In the genomic region with DNA sequence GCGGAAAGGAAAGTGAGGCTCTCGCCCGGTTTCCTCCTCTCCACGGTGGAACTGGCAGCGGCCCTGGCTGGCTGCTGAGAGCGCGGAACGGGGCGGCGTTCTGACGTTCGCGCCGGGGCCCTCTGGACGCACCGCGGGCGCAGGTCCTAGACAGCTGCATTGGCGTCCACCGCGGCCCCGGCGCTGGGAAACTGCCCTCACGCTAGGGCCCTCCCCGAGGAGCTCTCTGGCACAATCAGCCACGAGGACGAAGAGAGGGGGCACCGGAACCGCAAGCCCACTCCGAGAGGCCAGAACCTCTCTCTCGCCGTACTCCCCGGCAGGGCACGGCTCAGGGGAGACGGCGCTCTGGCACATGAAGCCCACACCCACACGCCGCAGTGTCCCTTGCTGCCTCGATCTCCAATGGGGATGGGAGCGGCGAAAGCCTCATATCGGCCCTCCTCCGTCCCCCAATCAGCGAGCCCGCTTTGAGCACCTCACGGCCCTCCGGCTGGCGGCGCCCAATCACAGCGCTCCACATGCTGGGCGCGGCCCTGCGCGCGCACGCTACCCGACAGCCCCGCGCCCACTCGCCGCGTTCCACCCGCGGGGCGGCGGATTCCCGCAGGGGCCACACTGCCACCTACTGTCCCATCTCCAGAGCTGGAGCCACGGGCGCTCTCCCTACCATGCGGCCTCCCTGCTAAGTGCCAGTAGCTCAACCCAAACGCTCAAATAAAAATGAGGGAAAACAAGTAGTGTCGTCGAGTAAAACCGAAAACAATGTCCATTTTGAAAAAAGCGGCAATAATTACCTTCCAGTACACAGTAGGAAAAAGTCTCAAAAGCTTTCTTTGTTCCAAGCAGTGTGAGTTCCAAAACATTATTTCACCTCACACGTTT, we compare ENCODE assay signal across 8 cellular contexts. TPM values are rescaled to one million over a fixed set of nuclear protein-coding genes. Genes with fewer than 3 reads are reported as not detected.
DNase-seq lines count a peak whose midpoint lies in the region; ATAC-seq and TF ChIP-seq lines count a peak whose summit lies in the region.

No MANE protein-coding gene starts in this region.

- TF ChIP-seq POLR2A in right lobe of liver (IDR thresholded peaks at IDR 0.05) = peak; percentile 99

- POLR2A ChIA-PET in CD4-positive, alpha-beta memory T cell (lab: Charles Lee; ENCODE audit: partially characterized antibody) = interaction anchor here (0.9 to 3.5 kb wide), 6 partner anchors 11 to 648 kb away, joined by 3 to 81 read pairs (median 4); a partner anchor contains a TSS

- H3K4me3 ChIP-seq in CD4-positive, alpha-beta memory T cell (ENCODE audit: low read length in 2 of 2) = peak overlapping the region; percentile 79 to 94
- peak overlapping the region; percentile 39 to 67 (median 64) for H3K4me3 ChIP-seq in right lobe of liver

- H3K4me1 Mint-ChIP-seq in CD4-positive, alpha-beta memory T cell = peaks cover 10 to 22% (median 18%) of the 10 kb centered on the region in 4 donors

- no peaks in the 10 kb centered on the region for H3K9me3 ChIP-seq in CD4-positive, alpha-beta memory T cell (ENCODE audit: control insufficient read depth in 1 of 2, low read length in 2 of 2)
- H3K9me3 ChIP-seq in right lobe of liver = no peaks in the 10 kb centered on the region

- peak; percentile 89 to 97 (median 94) for TF ChIP-seq CTCF in right lobe of liver (IDR thresholded peaks at IDR 0.05)

- H3K27me3 ChIP-seq in CD4-positive, alpha-beta memory T cell (ENCODE audit: insufficient read depth, low read length) = no peaks in the 10 kb centered on the region
- no peaks in the 10 kb centered on the region for H3K27me3 ChIP-seq in right lobe of liver

- H3K9me3 Mint-ChIP-seq in CD4-positive, alpha-beta memory T cell = no peaks in the 10 kb centered on the region

- ATAC-seq in GM19397 (IDR thresholded peaks at IDR 0.05; ENCODE audit: unreplicated experiment) (peak; percentile 94), HG03565 (IDR thresholded peaks at IDR 0.05; ENCODE audit: unreplicated experiment) (peak; percentile 87), right lobe of liver (peak; percentile 96 to 99 (median 97))

- peak; percentile 95 to 96 (median 96) for DNase-seq in CD4-positive, alpha-beta memory T cell
- DNase-seq in NCI-H748 (lab: John Stamatoyannopoulos, UW; ENCODE audit: unreplicated experiment) = peak; percentile 99
- peak; percentile 93 to 95 for DNase-seq in activated CD4-positive, alpha-beta T cell treated with anti-CD3 and anti-CD28 coated beads, Interleukin-2, amount 50 U/mL, for 48 hours
- DNase-seq in dermis microvascular lymphatic vessel endothelial cell (ENCODE audit: low read depth in 2 of 2) = peak; percentile 95 to 99
- DNase-seq in right lobe of liver = peak; percentile 98 to 99 (median 99)
- DNase-seq in stimulated activated CD4-positive, alpha-beta T cell treated with anti-CD3 and anti-CD28 coated beads, Interleukin-4, amount 100 ng/mL, for 24 hours = peak; percentile 96

- H3K4me3 Mint-ChIP-seq in CD4-positive, alpha-beta memory T cell = peak overlapping the region; percentile 72 to 94 (median 92)

- WGBS in right lobe of liver (ENCODE audit: insufficient coverage, low coverage, low lambda C conversion rate, missing lambda C conversion rate) = 2% methylated on average over 29 of the region's 76 CpGs

- intact Hi-C loops in CD4-positive, alpha-beta memory T cell (cut with micrococcal nuclease) = loop anchor here (1.0 to 5.0 kb wide), 5 partner anchors 12 to 851 kb away; a partner anchor contains a TSS
- intact Hi-C loops in right lobe of liver (cut with DNase I) = no loop called here

- peak overlapping the region; percentile 79 to 97 (median 95) for H3K27ac Mint-ChIP-seq in CD4-positive, alpha-beta memory T cell

- CTCF ChIA-PET in CD4-positive, alpha-beta memory T cell (lab: Charles Lee; ENCODE audit: partially characterized antibody) = interaction anchor here (0.6 to 4.0 kb wide), 31 partner anchors 9 to 833 kb away, joined by 3 to 45 read pairs (median 4); a partner anchor contains a TSS

- peak overlapping the region; percentile 88 for H3K27ac ChIP-seq in CD4-positive, alpha-beta memory T cell (ENCODE audit: low read depth, low read length)
- H3K27ac ChIP-seq in right lobe of liver = peak overlapping the region; percentile 72 to 85 (median 83)

- H3K36me3 ChIP-seq in CD4-positive, alpha-beta memory T cell (ENCODE audit: insufficient read depth, low read length) = peaks cover 5% of the 10 kb centered on the region
- H3K36me3 ChIP-seq in right lobe of liver = peaks cover 0 to 26% (median 6%) of the 10 kb centered on the region in 4 donors

- H3K27me3 Mint-ChIP-seq in CD4-positive, alpha-beta memory T cell = no peaks in the 10 kb centered on the region

- H3K4me1 ChIP-seq in CD4-positive, alpha-beta memory T cell (ENCODE audit: insufficient read depth, low read length) = peaks cover 13% of the 10 kb centered on the region
- peaks cover 0 to 17% (median 0%) of the 10 kb centered on the region in 4 donors for H3K4me1 ChIP-seq in right lobe of liver

- H3K36me3 Mint-ChIP-seq in CD4-positive, alpha-beta memory T cell = peaks cover 12 to 35% of the 10 kb centered on the region in 2 donors

RNA-seq across cellular contexts. Expression of a gene that starts 11.8 kb away (rescaled TPM):
- total RNA-seq in CD4-positive, alpha-beta memory T cell = 10 to 100 TPM; 36.6 to 44.6 TPM
- 10 to 100 TPM; 38.9 to 39.1 TPM for polyA plus RNA-seq in CD4-positive, alpha-beta memory T cell
- 63.0 and 82.3 TPM in 2 replicates for total RNA-seq in dermis microvascular lymphatic vessel endothelial cell
- total RNA-seq in right lobe of liver = 10 to 100 TPM; 28.6 to 40.3 (median 36.0) TPM

RNA-seq across cellular contexts. Expression of a gene that starts 12.0 kb away (rescaled TPM):
- 10 to 100 TPM; 11.6 to 12.0 TPM for total RNA-seq in CD4-positive, alpha-beta memory T cell
- polyA plus RNA-seq in CD4-positive, alpha-beta memory T cell = 1 to 10 TPM; 4.1 to 6.3 TPM
- 2.3 and 3.3 TPM in 2 replicates for total RNA-seq in dermis microvascular lymphatic vessel endothelial cell
- total RNA-seq in right lobe of liver = 1 to 10 TPM; 4.3 to 8.5 (median 6.7) TPM

Comparison
In these comparisons a context has a peak if more than half of its experiments do, and no peak if none do; other contexts are left out.
1. Peak in every context shown above with its lines: DNase-seq, ATAC-seq, H3K4me3 ChIP-seq and H3K27ac ChIP-seq.